Comparison of ENCODE assay signal across 8 cellular contexts in the genomic region with DNA sequence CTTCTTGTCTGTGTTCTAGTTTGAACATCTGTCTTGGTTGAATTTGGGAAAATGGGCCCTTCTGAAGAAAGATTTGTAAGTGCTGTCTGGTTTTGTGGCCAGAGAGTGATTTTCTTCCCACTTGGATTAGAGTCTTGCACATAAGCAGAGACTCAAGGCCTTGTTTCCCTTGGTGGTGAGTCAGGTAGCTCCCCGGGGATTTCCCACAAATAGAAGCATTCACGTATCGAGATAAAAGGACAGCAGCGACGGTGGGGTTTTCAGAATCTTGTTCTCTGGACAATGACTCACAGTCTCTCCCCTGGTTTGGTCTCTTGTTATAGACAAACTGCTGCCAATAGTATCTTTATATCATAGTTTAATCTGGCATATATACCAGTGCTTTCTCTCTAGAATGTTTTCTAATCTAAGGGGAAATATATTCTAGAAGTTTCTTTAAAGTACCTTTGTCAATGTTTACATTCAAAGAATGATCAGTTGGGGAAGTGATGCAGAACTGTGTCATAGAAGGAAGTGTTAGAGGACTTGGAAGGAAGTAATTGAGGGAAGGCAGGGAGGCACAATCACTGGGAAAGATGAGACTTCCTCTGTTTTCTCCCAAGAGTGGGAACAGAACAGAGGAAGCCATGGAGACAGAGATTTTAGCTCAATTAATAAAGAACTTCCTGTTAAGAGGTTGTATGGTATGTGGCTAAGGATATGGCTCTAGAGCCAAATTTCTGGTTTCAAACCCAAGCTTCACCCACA. TPM values are rescaled to one million over a fixed set of nuclear protein-coding genes. Genes with fewer than 3 reads are reported as not detected.
DNase-seq lines count a peak whose midpoint lies in the region; ATAC-seq and TF ChIP-seq lines count a peak whose summit lies in the region.

No MANE protein-coding gene starts in this region.

- intact Hi-C loops in gastrocnemius medialis (cut with DNase I; ENCODE audit: low total_unique reads) = loop anchor here (2.0 kb wide), 1 partner anchor 19 kb away; no protein-coding TSS in a partner anchor
- intact Hi-C loops in testis (cut with DNase I; ENCODE audit: low total_unique reads) = loop anchor here (5.0 kb wide), 1 partner anchor 37 kb away; no protein-coding TSS in a partner anchor

- H3K27ac ChIP-seq in gastrocnemius medialis (peak overlapping the region; percentile 1 to 28 (median 21)), testis (no peak overlapping the region)

- H3K27ac Mint-ChIP-seq in T-cell = peak overlapping the region; percentile 59 to 71

- H3K4me3 ChIP-seq in gastrocnemius medialis (no peak overlapping the region), testis (no peak overlapping the region)

- CTCF ChIA-PET in T-cell (lab: Charles Lee) = interaction anchor here (0.6 to 1.4 kb wide), 4 partner anchors 46 to 536 kb away, joined by 3 to 4 read pairs (median 4); partner anchors contain the start of gene RASGRP2 (in 1 of the 2)

- H3K9me3 ChIP-seq in gastrocnemius medialis = no peaks in the 10 kb centered on the region
- no peaks in the 10 kb centered on the region for H3K9me3 ChIP-seq in testis

- H3K36me3 ChIP-seq in gastrocnemius medialis (peaks cover 0 to 30% of the 10 kb centered on the region in 2 donors), testis (ENCODE audit: low read depth, missing control alignments) (no peaks in the 10 kb centered on the region)

- in situ Hi-C loops in Caki2 (cut with HindIII; ENCODE audit: low pct_unique_long_range_greater_than_20kb, low sequenced_read_pairs) (no loop called here), gastrocnemius medialis (cut with MboI; ENCODE audit: low sequenced_read_pairs in 4 of 4) (loop anchor here in 1 of 4 donors (5.0 kb wide), 1 partner anchor 32 kb away; the partner anchor contains the start of gene CDC42EP2)

- peaks cover 47% of the 10 kb centered on the region for H3K36me3 Mint-ChIP-seq in T-cell

- H3K4me1 ChIP-seq in gastrocnemius medialis (peaks cover 0 to 5% of the 10 kb centered on the region in 2 donors), testis (no peaks in the 10 kb centered on the region)

- peak; percentile 75 for DNase-seq in Caki2 (ENCODE audit: low read depth)
- DNase-seq in T-cell = no peak
- peak; percentile 16 for DNase-seq in effector CD4-positive, alpha-beta T cell
- no peak for DNase-seq in gastrocnemius medialis
- DNase-seq in testis = no peak
- DNase-seq in GDM1 (lab: John Stamatoyannopoulos, UW) = no peak

- H3K9me3 Mint-ChIP-seq in T-cell = no peaks in the 10 kb centered on the region

- ATAC-seq in T-cell (replicated peaks in 1 of 4) (peak; percentile 61 to 93 (median 78)), gastrocnemius medialis (no peak), GM18858 (IDR thresholded peaks at IDR 0.05; ENCODE audit: unreplicated experiment) (no peak), HG03039 (IDR thresholded peaks at IDR 0.05; ENCODE audit: unreplicated experiment) (no peak)

- TF ChIP-seq CTCF in gastrocnemius medialis (IDR thresholded peaks at IDR 0.05 in 4 of 5, conservative IDR thresholded peaks at IDR 0.05 in 1 of 5) = no peak
- no peak for TF ChIP-seq CTCF in testis (IDR thresholded peaks at IDR 0.05)

- H3K4me3 Mint-ChIP-seq in T-cell = no peak overlapping the region

- POLR2A ChIA-PET in T-cell (lab: Charles Lee) = interaction anchor here in 1 of 2 donors (0.6 kb wide), 1 partner anchor 377 kb away, joined by 3 read pairs; no protein-coding TSS in a partner anchor

- 48 to 55% methylated on average over 5 of the region's 5 CpGs for WGBS in testis, 2 donors

- H3K4me1 Mint-ChIP-seq in T-cell = peaks cover 7 to 12% (median 11%) of the 10 kb centered on the region in 3 donors

- no peaks in the 10 kb centered on the region for H3K27me3 Mint-ChIP-seq in T-cell

- H3K27me3 ChIP-seq in gastrocnemius medialis = no peaks in the 10 kb centered on the region
- no peaks in the 10 kb centered on the region for H3K27me3 ChIP-seq in testis

- TF ChIP-seq POLR2A in gastrocnemius medialis (IDR thresholded peaks at IDR 0.05) = no peak
- no peak for TF ChIP-seq POLR2A in testis (IDR thresholded peaks at IDR 0.05)

RNA-seq across cellular contexts. Expression of gene POLA2, which starts 18.1 kb away (rescaled TPM):
- 8.7 and 15.5 TPM in 2 replicates for total RNA-seq in Caki2 (2014; rRNA removed; shearing (Covaris generic); ENCODE audit: low replicate concordance)
- total RNA-seq in T-cell = 10 to 100 TPM; 15.1 to 24.2 (median 20.4) TPM
- 1 to 10 TPM; 2.9 to 9.2 (median 6.9) TPM for total RNA-seq in gastrocnemius medialis
- total RNA-seq in testis = 10 to 100 TPM; 24.2 to 27.6 TPM
- polyA plus RNA-seq in testis (ENCODE audit: insufficient read depth, low read depth, low replicate concordance) = 21.9 TPM

RNA-seq across cellular contexts. Expression of gene CDC42EP2, which starts 34.8 kb away (rescaled TPM):
- 4.6 TPM in 1 of 2 replicates, not detected in the other for total RNA-seq in Caki2 (2014; rRNA removed; shearing (Covaris generic); ENCODE audit: low replicate concordance)
- total RNA-seq in T-cell (1 to 10 TPM in 2 of 5 donors, under 1 TPM in 3; 0.69 to 2.4 (median 0.79) TPM), gastrocnemius medialis (10 to 100 TPM in 1 of 4 donors, 1 to 10 TPM in 3; 5.0 to 11.6 (median 5.6) TPM), testis (1 to 10 TPM; 3.5 to 4.4 TPM)
- polyA plus RNA-seq in testis (ENCODE audit: insufficient read depth, low read depth, low replicate concordance) = 5.1 TPM

RNA-seq across cellular contexts. Expression of gene DPF2, which starts 53.8 kb away (rescaled TPM):
- total RNA-seq in Caki2 (2014; rRNA removed; shearing (Covaris generic); ENCODE audit: low replicate concordance) = 29.8 and 61.4 TPM in 2 replicates
- 10 to 100 TPM; 57.9 to 95.4 (median 91.7) TPM for total RNA-seq in T-cell
- total RNA-seq in gastrocnemius medialis = 10 to 100 TPM; 22.4 to 46.4 (median 36.1) TPM
- total RNA-seq in testis = 10 to 100 TPM; 86.8 to 91.2 TPM
- polyA plus RNA-seq in testis (ENCODE audit: insufficient read depth, low read depth, low replicate concordance) = 94.5 TPM

Comparison
In these comparisons a context has a peak if more than half of its experiments do, and no peak if none do; other contexts are left out.
1. DNase-seq: peak in Caki2 (single experiment) and effector CD4-positive, alpha-beta T cell (single experiment); none in T-cell (0 of 34), gastrocnemius medialis (0 of 2), testis (single experiment) and GDM1 (single experiment).
2. ATAC-seq: peak in T-cell (4 of 4); none in gastrocnemius medialis (0 of 2), GM18858 (single experiment) and HG03039 (single experiment).
3. H3K27ac ChIP-seq: peak in gastrocnemius medialis (4 of 4); none in testis (0 of 2).